In genomic region chr1:44631647-44632510, GRCh38 we compare ENCODE assay signal across 1 cellular context.
TF ChIP-seq lines count a peak whose summit lies in the region.

No MANE protein-coding gene starts in this region.

TF ChIP-seq in K562, 482 proteins besides CTCF, POLR2A, EP300 and RAD21 (continued from another document and continues in another):
- TF ChIP-seq FOXK2 (conservative IDR thresholded peaks at IDR 0.05 in 1 of 2, IDR thresholded peaks at IDR 0.05 in 1 of 2; ENCODE audit: low read depth in 2 of 2) (peak in 1 of 2 experiments; percentile 71; a peak in 2 of 4 replicates), ZBTB1 (CRISPR knock-in tag; IDR thresholded peaks at IDR 0.05; ENCODE audit: borderline replicate concordance, low read depth) (peak; percentile 69), PTBP1 (IDR thresholded peaks at IDR 0.05; ENCODE audit: low read depth, low read length) (no peak), MAZ (CRISPR knock-in tag; conservative IDR thresholded peaks at IDR 0.05 in 1 of 2, IDR thresholded peaks at IDR 0.05 in 1 of 2) (peak; percentile 91 to 99), ETV6 (IDR thresholded peaks at IDR 0.05; ENCODE audit: borderline replicate concordance in 1 of 2, low read depth in 2 of 2, low read length in 1 of 2) (peak in 1 of 2 experiments; percentile 64; a peak in 1 of 4 replicates), ETV6 (CRISPR knock-in tag; IDR thresholded peaks at IDR 0.05; ENCODE audit: borderline replicate concordance) (no peak), TBL1XR1 (IDR thresholded peaks at IDR 0.05; ENCODE audit: low read length in 2 of 2) (no peak), ZNF24 (IDR thresholded peaks at IDR 0.05) (peak; percentile 56; the same call in 1 of the 2 replicates), GABPB2 (CRISPR knock-in tag; conservative IDR thresholded peaks at IDR 0.05) (no peak; the same call in 1 of the 2 replicates), MECOM (CRISPR knock-in tag; IDR thresholded peaks at IDR 0.05) (peak; percentile 57; the same call in 1 of the 2 replicates), HDAC8 (tag; IDR thresholded peaks at IDR 0.05) (peak; percentile 76; the same call in 1 of the 2 replicates), ZNF740 (CRISPR knock-in tag; IDR thresholded peaks at IDR 0.05) (no peak), ZNF740 (tag; IDR thresholded peaks at IDR 0.05) (peak in 1 of 2 experiments; percentile 57; a peak in 1 of 4 replicates), GTF3C2 (IDR thresholded peaks at IDR 0.05; ENCODE audit: borderline replicate concordance, extremely low read depth, insufficient read length) (no peak), U2AF2 (optimal IDR thresholded peaks at IDR 0.05; ENCODE audit: low read depth, low read length) (no peak), MYC (IDR thresholded peaks at IDR 0.05; ENCODE audit: low read depth, low read length) (peak; percentile 97), MYC (CRISPR knock-in tag; IDR thresholded peaks at IDR 0.05; ENCODE audit: borderline replicate concordance, low read depth) (peak; percentile 94; the same call in 1 of the 2 replicates), L3MBTL2 (IDR thresholded peaks at IDR 0.05) (peak; percentile 86), MLX (CRISPR knock-in tag; conservative IDR thresholded peaks at IDR 0.05) (0 out of 4 replicates have a peak, but pooled peaks of 1 of the 2 experiments have one; percentile 68), ETS1 (conservative IDR thresholded peaks at IDR 0.05; ENCODE audit: control insufficient read depth, low read depth, low read length) (peak; percentile 91), GATAD2B (IDR thresholded peaks at IDR 0.05; ENCODE audit: borderline replicate concordance) (peak; percentile 98), HMGXB4 (CRISPR knock-in tag; IDR thresholded peaks at IDR 0.05) (peak; percentile 71; the same call in 1 of the 2 replicates), ELF1 (tag; IDR thresholded peaks at IDR 0.05) (peak; percentile 96), FIP1L1 (IDR thresholded peaks at IDR 0.05; ENCODE audit: low read depth, low read length, poor library complexity, severe bottlenecking) (peak; percentile 90), TARDBP (IDR thresholded peaks at IDR 0.05) (peak; percentile 47; the same call in 1 of the 2 replicates), SMARCC2 (IDR thresholded peaks at IDR 0.05; ENCODE audit: low read depth) (0 out of 2 replicates have a peak, but pooled peaks have one; percentile 21), SRSF1 (IDR thresholded peaks at IDR 0.05; ENCODE audit: low read depth, low read length) (0 out of 2 replicates have a peak, but pooled peaks have one; percentile 36), USF2 (CRISPR knock-in tag; IDR thresholded peaks at IDR 0.05) (peak; percentile 94), ZNF668 (CRISPR knock-in tag; IDR thresholded peaks at IDR 0.05) (peak; percentile 70; the same call in 1 of the 2 replicates), RAD51 (IDR thresholded peaks at IDR 0.05; ENCODE audit: borderline replicate concordance, low read depth) (peak; percentile 97), GTF2A2 (tag; IDR thresholded peaks at IDR 0.05) (peak; percentile 80; the same call in 1 of the 2 replicates), ZNF639 (CRISPR knock-in tag; conservative IDR thresholded peaks at IDR 0.05 in 1 of 2, IDR thresholded peaks at IDR 0.05 in 1 of 2) (peak in 1 of 2 experiments; percentile 98; a peak in 2 of 4 replicates), CTBP1 (IDR thresholded peaks at IDR 0.05; ENCODE audit: borderline replicate concordance) (peak; percentile 55; the same call in 1 of the 2 replicates), SIN3A (IDR thresholded peaks at IDR 0.05; ENCODE audit: borderline replicate concordance in 2 of 2, control insufficient read depth in 1 of 2, low read depth in 2 of 2, low read length in 2 of 2) (peak; percentile 32 to 63; a peak in 3 of 4 replicates), ZNF583 (CRISPR knock-in tag; IDR thresholded peaks at IDR 0.05) (peak; percentile 84; the same call in 1 of the 2 replicates), CAMTA2 (CRISPR knock-in tag; conservative IDR thresholded peaks at IDR 0.05) (peak; percentile 97), POLR2AphosphoS5 (IDR thresholded peaks at IDR 0.05; ENCODE audit: control insufficient read depth, insufficient read depth, low read depth, low read length) (peak; percentile 64; the same call in 1 of the 2 replicates), PRDM10 (IDR thresholded peaks at IDR 0.05; ENCODE audit: partially characterized antibody) (peak; percentile 70), ZNF79 (CRISPR knock-in tag; IDR thresholded peaks at IDR 0.05; ENCODE audit: low read depth) (no peak), THRB (CRISPR knock-in tag; conservative IDR thresholded peaks at IDR 0.05) (peak; percentile 74; the same call in 1 of the 2 replicates), STAT6 (CRISPR knock-in tag; IDR thresholded peaks at IDR 0.05) (no peak; the same call in 1 of the 2 replicates)
